Comparison of ENCODE assay signal across 29 cellular contexts in genomic region chr7:110569486-110569885, GRCh38.
A peak's percentile ranks its signal among the peaks of the same experiment; 100 is the strongest.
DNase-seq lines count a peak whose midpoint lies in the region; FAIRE-seq and TF ChIP-seq lines count a peak whose summit lies in the region.
"Had no signal": no experiment of that assay in that cellular context is flagged by ENCODE, and none has a peak within 500 bp of the region (broad histone marks: within the 10 kb centered on the region; RNA-seq: fewer than 3 reads in every experiment).

No MANE protein-coding gene starts in this region.

- no peak overlapping the region for H3K23ac ChIP-seq in neuronal stem cell (ENCODE audit: low read depth, low read length, poor library complexity)

- H3K79me2 ChIP-seq in OCI-LY3 (ENCODE audit: low read length) = no peaks in the 10 kb centered on the region
- no peaks in the 10 kb centered on the region for H3K79me2 ChIP-seq in fibroblast of lung (ENCODE audit: control insufficient read depth, insufficient read depth, low read length)
- H3K79me2 ChIP-seq: parathyroid adenoma had no signal

- no peak overlapping the region for H4K91ac ChIP-seq in neuronal stem cell (ENCODE audit: low read depth, low read length, poor library complexity)

- H3K27ac ChIP-seq in OCI-LY3 (ENCODE audit: low read length) (no peak overlapping the region), fibroblast of lung (ENCODE audit: insufficient read depth, low read length) (no peak overlapping the region), neuronal stem cell (replicated peaks; ENCODE audit: low read length) (no peak overlapping the region)
- H3K27ac ChIP-seq: 22Rv1, brain microvascular endothelial cell, parathyroid adenoma, skin epidermis, suprapubic skin, upper lobe of left lung had no signal

- H2BK120ac ChIP-seq in neuronal stem cell (ENCODE audit: low read depth, low read length) = no peak overlapping the region

- H2AK5ac ChIP-seq in neuronal stem cell (ENCODE audit: low read depth, low read length) = no peak overlapping the region

- no peaks in the 10 kb centered on the region for H3K79me1 ChIP-seq in neuronal stem cell (ENCODE audit: low read depth, low read length)

- H3K4me2 ChIP-seq in OCI-LY3 (ENCODE audit: low read length) (peak overlapping the region; percentile 13; the same call in 1 of the 2 replicates), fibroblast of lung (ENCODE audit: extremely low read depth, insufficient read depth, low read length) (peak overlapping the region; percentile 7), neuronal stem cell (ENCODE audit: insufficient read depth, low read length, poor library complexity, severe bottlenecking) (no peak overlapping the region)

- TF ChIP-seq CTCF in OCI-LY3 (IDR thresholded peaks at IDR 0.05; ENCODE audit: low read depth, low read length) (no peak), fibroblast of lung (conservative IDR thresholded peaks at IDR 0.05 in 1 of 2, IDR thresholded peaks at IDR 0.05 in 1 of 2; ENCODE audit: low read depth in 1 of 2, low read length in 2 of 2) (no peak), D721Med (IDR thresholded peaks at IDR 0.05; ENCODE audit: insufficient read depth, missing control alignments) (no peak)

- H3K9me3 ChIP-seq in OCI-LY3 (ENCODE audit: insufficient read depth, low read length) (no peaks in the 10 kb centered on the region), fibroblast of lung (ENCODE audit: control insufficient read depth, insufficient read depth, low read depth, low read length) (no peaks in the 10 kb centered on the region), neuronal stem cell (replicated peaks in 1 of 2; ENCODE audit: control insufficient read depth in 2 of 2, insufficient read depth in 1 of 2, low read depth in 1 of 2, low read length in 2 of 2) (peaks cover 0 to 3% of the 10 kb centered on the region in 2 donors)
- H3K9me3 ChIP-seq: suprapubic skin, upper lobe of left lung had no signal

- H3K9ac ChIP-seq in OCI-LY3 (ENCODE audit: low read length) (no peak overlapping the region), fibroblast of lung (ENCODE audit: insufficient read depth, low read length) (no peak overlapping the region), neuronal stem cell (ENCODE audit: low read depth, low read length, poor library complexity) (no peak overlapping the region)
- H3K9ac ChIP-seq: parathyroid adenoma had no signal

- peaks cover 5% of the 10 kb centered on the region for H3K4me1 ChIP-seq in OCI-LY3 (ENCODE audit: low read length)
- H3K4me1 ChIP-seq in fibroblast of lung (ENCODE audit: control insufficient read depth, extremely low read depth, insufficient read depth, low read length) = no peaks in the 10 kb centered on the region
- peaks cover 0 to 7% of the 10 kb centered on the region in 2 donors for H3K4me1 ChIP-seq in neuronal stem cell (ENCODE audit: control insufficient read depth in 2 of 2, insufficient read depth in 1 of 2, low read depth in 1 of 2, low read length in 2 of 2)
- H3K4me1 ChIP-seq: parathyroid adenoma, suprapubic skin, upper lobe of left lung had no signal

- H2BK12ac ChIP-seq in neuronal stem cell (ENCODE audit: low read length) = no peak overlapping the region

- H2AFZ ChIP-seq in OCI-LY3 (ENCODE audit: low read depth, low read length) (no peak overlapping the region), fibroblast of lung (ENCODE audit: low read length) (peak overlapping the region; percentile 46), neuronal stem cell (ENCODE audit: low read length) (peak overlapping the region; percentile 70)
- H2AFZ ChIP-seq: parathyroid adenoma had no signal

- no peak overlapping the region for H2BK5ac ChIP-seq in neuronal stem cell (ENCODE audit: low read length)

- H4K8ac ChIP-seq in neuronal stem cell (ENCODE audit: low read depth, low read length) = no peak overlapping the region

- no peak overlapping the region for H3K18ac ChIP-seq in neuronal stem cell (ENCODE audit: low read length)

- H4K20me1 ChIP-seq in OCI-LY3 (ENCODE audit: insufficient read depth, low read length) = no peaks in the 10 kb centered on the region
- no peaks in the 10 kb centered on the region for H4K20me1 ChIP-seq in fibroblast of lung (ENCODE audit: control insufficient read depth, extremely low read depth, insufficient read depth, low read length)

- H3K4me3 ChIP-seq in OCI-LY3 (ENCODE audit: low read length) (no peak overlapping the region), fibroblast of lung (replicated peaks in 1 of 4; ENCODE audit: control extremely low read depth in 1 of 4, insufficient read depth in 1 of 4, low read depth in 3 of 4, low read length in 4 of 4) (no peak overlapping the region), neuronal stem cell (ENCODE audit: low read length in 2 of 2) (no peak overlapping the region)
- H3K4me3 ChIP-seq: GM12878, skin epidermis, suprapubic skin, upper lobe of left lung had no signal

- DNase-seq in DMS 273 (lab: John Stamatoyannopoulos, UW; ENCODE audit: unreplicated experiment) (peak; percentile 49), DMS 273 treated with DMSO at 0.1 percent for 48 hours (lab: John Stamatoyannopoulos, UW) (no peak), fibroblast of lung (ENCODE audit: low read depth in 2 of 2) (no peak), neuronal stem cell (ENCODE audit: low spot score) (no peak), D721Med (ENCODE audit: insufficient read length, low spot score) (no peak), NCI-H524 (lab: John Stamatoyannopoulos, UW) (no peak), D341Med (ENCODE audit: low spot score) (no peak)
- DNase-seq: activated CD4-positive, alpha-beta memory T cell treated with anti-CD3 and anti-CD28 coated beads, Interleukin-2, amount 10 ng/mL, durations not matched to agents 7 days and 5 days; activated CD4-positive, CD25-positive, alpha-beta regulatory T cell treated with anti-CD3 and anti-CD28 coated beads, Interleukin-2, amount 50 U/mL, for 72 hours; activated CD8-positive, alpha-beta memory T cell treated with anti-CD3 and anti-CD28 coated beads, Interleukin-2, amount 50 U/mL, for 48 hours; activated naive CD4-positive, alpha-beta T cell treated with anti-CD3 and anti-CD28 coated beads, Interleukin-2, amount 10 ng/mL, durations not matched to agents 7 days and 5 days; amniotic stem cell; brain microvascular endothelial cell; immature natural killer cell; Karpas-422; NCI-H2227 treated with DMSO at 0.1 percent for 48 hours; NCI-H774; nephron progenitor cell; retina; stimulated activated naive CD4-positive, alpha-beta T cell; upper lobe of left lung had no signal

- FAIRE-seq in D721Med (lab: Jason Lieb, UNC) = no peak
- FAIRE-seq: GM12878, GM19239, HepG2 had no signal

- H3K14ac ChIP-seq in neuronal stem cell (ENCODE audit: low read length) = no peak overlapping the region

- WGBS in neuronal stem cell (ENCODE audit: extremely low coverage in 2 of 2, insufficient read length in 2 of 2, insufficient replicate concordance in 1 of 2), 2 donors = no CpG with 5 or more reads among the region's 4 CpGs

- H3K27me3 ChIP-seq in OCI-LY3 (ENCODE audit: low read depth, low read length) (no peaks in the 10 kb centered on the region), fibroblast of lung (ENCODE audit: control insufficient read depth, insufficient read depth, low read length) (no peaks in the 10 kb centered on the region), neuronal stem cell (ENCODE audit: control insufficient read depth in 3 of 3, insufficient read depth in 3 of 3, low read depth in 1 of 3, low read length in 3 of 3) (no peaks in the 10 kb centered on the region)
- H3K27me3 ChIP-seq: brain microvascular endothelial cell, suprapubic skin, upper lobe of left lung had no signal

- H3K36me3 ChIP-seq in OCI-LY3 (replicated peaks; ENCODE audit: low read depth, low read length) (no peaks in the 10 kb centered on the region), fibroblast of lung (ENCODE audit: control insufficient read depth, insufficient read depth, low read length) (no peaks in the 10 kb centered on the region), neuronal stem cell (replicated peaks in 1 of 2; ENCODE audit: control insufficient read depth in 2 of 2, insufficient read depth in 2 of 2, low read length in 2 of 2) (no peaks in the 10 kb centered on the region)
- H3K36me3 ChIP-seq: brain microvascular endothelial cell, suprapubic skin, upper lobe of left lung had no signal

- H3K4ac ChIP-seq in neuronal stem cell (ENCODE audit: low read length) = no peak overlapping the region

- no peak overlapping the region for H2BK15ac ChIP-seq in neuronal stem cell (ENCODE audit: low read length)
